ENCODE assay signal across 21 cellular contexts in the genomic region with DNA sequence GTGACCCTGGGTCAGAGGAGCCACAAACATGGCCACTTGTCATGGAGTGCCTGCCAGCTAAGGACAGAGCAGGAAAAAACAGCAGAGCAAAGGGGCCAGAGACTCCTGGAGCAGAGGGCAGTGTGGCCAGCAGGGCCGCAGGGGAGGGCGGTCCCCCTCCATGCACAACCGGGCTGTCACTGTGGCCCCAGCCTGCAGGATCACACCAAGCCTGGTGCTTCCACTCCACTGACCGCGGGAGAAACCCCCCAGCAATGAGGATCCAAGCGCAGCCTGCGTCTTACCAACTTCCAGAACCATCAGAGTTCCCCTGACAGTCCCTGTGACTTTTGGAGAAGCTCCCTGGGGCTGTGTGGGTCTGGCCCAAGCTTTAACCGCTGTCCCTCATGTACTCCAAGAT.
"Had no signal": no experiment of that assay in that cellular context is flagged by ENCODE, and none has a peak within 500 bp of the region (broad histone marks: within the 10 kb centered on the region; RNA-seq: fewer than 3 reads in every experiment).

No MANE protein-coding gene starts in this region.

- H3K27ac ChIP-seq: SJSA1 had no signal

- H3K36me3 Mint-ChIP-seq: activated naive CD4-positive, alpha-beta T cell treated with anti-CD3 and anti-CD28 coated beads, Interleukin-2, amount 50 U/mL, for 24 hours had no signal

- H3K4me1 ChIP-seq: SJSA1 had no signal

- H3K27me3 Mint-ChIP-seq: activated naive CD4-positive, alpha-beta T cell treated with anti-CD3 and anti-CD28 coated beads, Interleukin-2, amount 50 U/mL, for 24 hours had no signal

- H3K9me3 ChIP-seq: MG63, SJSA1 had no signal

- H3K27ac Mint-ChIP-seq: activated CD8-positive, alpha-beta T cell treated with anti-CD3 and anti-CD28 coated beads for 36 hours; activated T-cell treated with anti-CD3 and anti-CD28 coated beads, Interleukin-2, amount 50 U/mL, for 72 hours; T-helper 1 cell treated with Interleukin-12 subunit alpha and Interleukin-12 subunit beta and Interleukin-4 antibody, amounts not matched to agents 30 μg/mL and 1 μg/mL, for 36 hours had no signal

- ATAC-seq: activated CD4-positive, CD25-positive, alpha-beta regulatory T cell treated with anti-CD3 and anti-CD28 coated beads, Interleukin-2, amount 50 U/mL, for 24 hours; activated CD8-positive, alpha-beta T cell treated with anti-CD3 and anti-CD28 coated beads for 36 hours; activated T-cell treated with anti-CD3 and anti-CD28 coated beads, Interleukin-2, amount 50 U/mL, for 72 hours; Panc1 had no signal

- H3K27me3 ChIP-seq: MG63, SJSA1 had no signal

- H3K4me3 ChIP-seq: MG63, SJSA1 had no signal

- DNase-seq: activated CD4-positive, alpha-beta T cell treated with anti-CD3 and anti-CD28 coated beads for 4 hours; activated CD8-positive, alpha-beta memory T cell treated with anti-CD3 and anti-CD28 coated beads, Interleukin-2, amount 50 U/mL, for 4 hours; activated CD8-positive, alpha-beta T cell treated with anti-CD3 and anti-CD28 coated beads for 36 hours; activated T-cell treated with anti-CD3 and anti-CD28 coated beads, Interleukin-2, amount 50 U/mL, for 72 hours; amygdala; MG63; MV-4-11; NCI-H1417 treated with DMSO at 0.1 percent for 48 hours; NCI-H1694; NCI-H226; NCI-H526; NK-92 treated with Interleukin-12 subunit alpha and Interleukin-12 subunit beta, amount 100 ng/mL, for 24 hours; OCI-M1; Right ventricle myocardium superior; RPMI8226 had no signal

- H3K4me3 Mint-ChIP-seq: activated CD8-positive, alpha-beta T cell treated with anti-CD3 and anti-CD28 coated beads for 36 hours; activated naive CD4-positive, alpha-beta T cell treated with anti-CD3 and anti-CD28 coated beads, Interleukin-2, amount 50 U/mL, for 24 hours; activated T-cell treated with anti-CD3 and anti-CD28 coated beads, Interleukin-2, amount 50 U/mL, for 72 hours; brain; T-helper 1 cell treated with Interleukin-12 subunit alpha and Interleukin-12 subunit beta and Interleukin-4 antibody, amounts not matched to agents 30 μg/mL and 1 μg/mL, for 36 hours had no signal

- H3K9me3 Mint-ChIP-seq: activated CD8-positive, alpha-beta T cell treated with anti-CD3 and anti-CD28 coated beads for 36 hours; activated naive CD4-positive, alpha-beta T cell treated with anti-CD3 and anti-CD28 coated beads, Interleukin-2, amount 50 U/mL, for 24 hours; activated T-cell treated with anti-CD3 and anti-CD28 coated beads, Interleukin-2, amount 50 U/mL, for 72 hours; T-helper 1 cell treated with Interleukin-12 subunit alpha and Interleukin-12 subunit beta and Interleukin-4 antibody, amounts not matched to agents 30 μg/mL and 1 μg/mL, for 36 hours had no signal

- H3K36me3 ChIP-seq: MG63, SJSA1 had no signal
